8 cellular contexts compared by ENCODE assay signal in the genomic region with DNA sequence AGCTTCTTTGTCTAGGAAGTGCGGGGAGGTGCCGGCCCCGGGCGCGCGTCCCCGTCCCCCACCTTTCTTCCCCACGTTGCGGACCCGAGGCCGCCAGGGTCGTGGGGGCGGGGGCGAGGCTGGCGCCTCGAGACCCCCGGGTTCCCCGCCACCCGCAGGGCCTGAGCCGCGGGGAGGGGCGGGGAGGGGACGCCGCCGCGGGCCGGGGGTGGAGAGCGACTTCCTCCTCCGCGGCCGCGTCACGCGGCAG. TPM values are rescaled to one million over a fixed set of nuclear protein-coding genes. Genes with fewer than 3 reads are reported as not detected.
DNase-seq lines count a peak whose midpoint lies in the region; ATAC-seq and TF ChIP-seq lines count a peak whose summit lies in the region.

No MANE protein-coding gene starts in this region.

- H3K27me3 ChIP-seq in DOHH2 (ENCODE audit: control insufficient read depth, low read length) (no peaks in the 10 kb centered on the region), PC-3 (ENCODE audit: low read length) (no peaks in the 10 kb centered on the region), esophagus muscularis mucosa (peaks cover 0 to under 1% (median 0%) of the 10 kb centered on the region in 4 donors)

- H3F3A ChIP-seq in DOHH2 (ENCODE audit: control insufficient read depth, insufficient read depth) (peaks cover 70% of the 10 kb centered on the region), PC-3 (ENCODE audit: low read length, unreplicated experiment) (peaks cover 16% of the 10 kb centered on the region)

- intact Hi-C loops in PC-3 (cut with micrococcal nuclease) = loop anchor here (10.0 kb wide), 1 partner anchor 120 kb away; the partner anchor contains the start of gene BAHCC1
- intact Hi-C loops in esophagus muscularis mucosa (cut with DNase I) = loop anchor here (5.0 kb wide), 1 partner anchor 117 kb away; the partner anchor contains the start of gene BAHCC1
- intact Hi-C loops in posterior cingulate gyrus (cut with DNase I) = loop anchor here (5.0 kb wide), 1 partner anchor 38 kb away; the partner anchor contains the start of gene FAAP100

- POLR2A ChIA-PET in PC-3 (lab: Charles Lee; ENCODE audit: unreplicated experiment) = interaction anchor here (0.7 kb wide), 1 partner anchor 47 kb away, joined by 4 read pairs; no protein-coding TSS in a partner anchor

- H3K4me3 ChIP-seq in DOHH2 (ENCODE audit: low read length) (peak overlapping the region; percentile 88), PC-3 (ENCODE audit: low read length) (peak overlapping the region; percentile 79), esophagus muscularis mucosa (peak overlapping the region; percentile 88 to 94 (median 91))

- H3K27me3 Mint-ChIP-seq in progenitor cell of endocrine pancreas = peaks cover 3% of the 10 kb centered on the region

- no TSS peak for BruUV-seq in PC-3 (replicated peaks; lab: Mats Ljungman, UMichigan)

- peak overlapping the region; percentile 85 for H3K9ac ChIP-seq in PC-3 (ENCODE audit: low read length)

- peaks cover 24% of the 10 kb centered on the region for H3K4me1 Mint-ChIP-seq in progenitor cell of endocrine pancreas (ENCODE audit: low read depth)

- TF ChIP-seq CTCF in DOHH2 (IDR thresholded peaks at IDR 0.05; ENCODE audit: low read depth, low read length, poor library complexity, severe bottlenecking) (no peak), PC-3 (conservative IDR thresholded peaks at IDR 0.05; ENCODE audit: low read depth, low read length) (no peak), esophagus muscularis mucosa (IDR thresholded peaks at IDR 0.05) (no peak), progenitor cell of endocrine pancreas (IDR thresholded peaks at IDR 0.05; ENCODE audit: unreplicated experiment) (no peak)

- H4K20me1 ChIP-seq in DOHH2 (ENCODE audit: control insufficient read depth, insufficient read depth, low read depth, low read length) (peaks cover 30% of the 10 kb centered on the region), PC-3 (ENCODE audit: low read length) (peaks cover 31% of the 10 kb centered on the region)

- ATAC-seq in PC-3 (no peak), HG03108 (IDR thresholded peaks at IDR 0.05; ENCODE audit: unreplicated experiment) (no peak)

- DNase-seq in PC-3 = no peak
- DNase-seq in esophagus muscularis mucosa (ENCODE audit: extremely low spot score) = no peak
- no peak for DNase-seq in progenitor cell of endocrine pancreas (ENCODE audit: low spot score, unreplicated experiment)
- DNase-seq in mucosa of gallbladder (ENCODE audit: low spot score) = no peak
- no peak for DNase-seq in inferior parietal cortex (ENCODE audit: extremely low spot score)
- no peak for DNase-seq in posterior cingulate gyrus

- peak; percentile 23 for TF ChIP-seq POLR2A in esophagus muscularis mucosa (IDR thresholded peaks at IDR 0.05; ENCODE audit: low read depth)

- H3K4me2 ChIP-seq in DOHH2 (ENCODE audit: low read length) = peak overlapping the region; percentile 84
- peak overlapping the region; percentile 96 for H3K4me2 ChIP-seq in PC-3 (ENCODE audit: low read length)

- H3K27ac ChIP-seq in DOHH2 (ENCODE audit: low read depth, low read length) = peak overlapping the region; percentile 93
- H3K27ac ChIP-seq in PC-3 (ENCODE audit: low read length) = peak overlapping the region; percentile 88
- peak overlapping the region; percentile 100 for H3K27ac ChIP-seq in esophagus muscularis mucosa (replicated peaks in 1 of 4)

- peaks cover 44% of the 10 kb centered on the region for H3K36me3 ChIP-seq in DOHH2 (ENCODE audit: control insufficient read depth, low read length)
- peaks cover 28% of the 10 kb centered on the region for H3K36me3 ChIP-seq in PC-3 (ENCODE audit: low read depth, low read length)
- H3K36me3 ChIP-seq in esophagus muscularis mucosa = peaks cover 27 to 31% (median 29%) of the 10 kb centered on the region in 4 donors

- H3K79me2 ChIP-seq in DOHH2 (ENCODE audit: control insufficient read depth, low read length) (peaks cover 65% of the 10 kb centered on the region), PC-3 (ENCODE audit: low read length) (peaks cover 71% of the 10 kb centered on the region)

- no peaks in the 10 kb centered on the region for H3K9me2 ChIP-seq in DOHH2 (replicated peaks; ENCODE audit: control insufficient read depth, low read length)
- no peaks in the 10 kb centered on the region for H3K9me2 ChIP-seq in PC-3 (replicated peaks; ENCODE audit: low read length)

- CTCF ChIA-PET in PC-3 (lab: Charles Lee) = no interaction called here

- H2AFZ ChIP-seq in PC-3 (ENCODE audit: low read length) = peak overlapping the region; percentile 70

- no peak for TF ChIP-seq EP300 in esophagus muscularis mucosa (IDR thresholded peaks at IDR 0.05)

- peak overlapping the region; percentile 78 for H3K4me3 Mint-ChIP-seq in progenitor cell of endocrine pancreas (ENCODE audit: low read depth)

- peak overlapping the region; percentile 94 for H3K27ac Mint-ChIP-seq in progenitor cell of endocrine pancreas

- no peaks in the 10 kb centered on the region for H3K9me3 Mint-ChIP-seq in progenitor cell of endocrine pancreas (ENCODE audit: low read depth)

- H3K9me3 ChIP-seq in DOHH2 (ENCODE audit: control insufficient read depth, insufficient read depth, low read length) = no peaks in the 10 kb centered on the region
- no peaks in the 10 kb centered on the region for H3K9me3 ChIP-seq in PC-3 (ENCODE audit: low read length)
- no peaks in the 10 kb centered on the region for H3K9me3 ChIP-seq in esophagus muscularis mucosa

- WGBS in esophagus muscularis mucosa = 3% methylated on average over 24 of the region's 34 CpGs

- H3K4me1 ChIP-seq in DOHH2 (ENCODE audit: control insufficient read depth, low read length) (peaks cover 70% of the 10 kb centered on the region), PC-3 (ENCODE audit: insufficient read depth, low read length) (peaks cover 45% of the 10 kb centered on the region), esophagus muscularis mucosa (peaks cover 45 to 67% (median 56%) of the 10 kb centered on the region in 4 donors)

- H3K36me3 Mint-ChIP-seq in progenitor cell of endocrine pancreas (ENCODE audit: insufficient read depth) = peaks cover 29% of the 10 kb centered on the region

RNA-seq across cellular contexts. Expression of gene ACTG1, which starts 1.8 kb away (rescaled TPM):
- 4,503 and 4,798 TPM in 2 replicates for total RNA-seq in PC-3 (2014; rRNA removed)
- 1,000 to 10,000 TPM in 3 of 4 donors, 100 to 1,000 TPM in 1; 972 to 1,850 (median 1,126) TPM for total RNA-seq in esophagus muscularis mucosa
- total RNA-seq in progenitor cell of endocrine pancreas = 3,227 and 3,279 TPM in 2 replicates
- total RNA-seq in mucosa of gallbladder = 2,344 TPM

RNA-seq across cellular contexts. Expression of gene FSCN2, which starts 13.8 kb away (rescaled TPM):
- total RNA-seq in PC-3 (2014; rRNA removed) = 0.87 and 2.4 TPM in 2 replicates
- total RNA-seq in esophagus muscularis mucosa = 1 to 10 TPM; 1.2 to 2.4 (median 1.7) TPM
- total RNA-seq in progenitor cell of endocrine pancreas = 4.8 and 5.3 TPM in 2 replicates
- 1.4 TPM for total RNA-seq in mucosa of gallbladder

RNA-seq across cellular contexts. Expression of gene FAAP100, which starts 37.7 kb away (rescaled TPM):
- total RNA-seq in PC-3 (2014; rRNA removed) = 23.3 and 34.6 TPM in 2 replicates
- total RNA-seq in esophagus muscularis mucosa = 10 to 100 TPM; 13.7 to 33.3 (median 18.6) TPM
- total RNA-seq in progenitor cell of endocrine pancreas = 46.5 and 47.7 TPM in 2 replicates
- total RNA-seq in mucosa of gallbladder = 37.0 TPM
